ENCODE assay signal across 1 cellular context in genomic region chrX:119618439-119618838, GRCh38.
TF ChIP-seq lines count a peak whose summit lies in the region.

No MANE protein-coding gene starts in this region.

TF ChIP-seq in GM23338, 12 proteins besides CTCF, POLR2A, EP300 and RAD21 (continued from another document):
- TF ChIP-seq REST (IDR thresholded peaks at IDR 0.05; ENCODE audit: unreplicated experiment) (no peak), ZNF462 (CRISPR knock-in tag; IDR thresholded peaks at IDR 0.05) (no peak), ETS1 (IDR thresholded peaks at IDR 0.05) (no peak), JUNB (IDR thresholded peaks at IDR 0.05; ENCODE audit: unreplicated experiment) (no peak), NANOG (IDR thresholded peaks at IDR 0.05; ENCODE audit: borderline replicate concordance) (no peak)
